ENCODE assay signal across 1 cellular context in the genomic region with DNA sequence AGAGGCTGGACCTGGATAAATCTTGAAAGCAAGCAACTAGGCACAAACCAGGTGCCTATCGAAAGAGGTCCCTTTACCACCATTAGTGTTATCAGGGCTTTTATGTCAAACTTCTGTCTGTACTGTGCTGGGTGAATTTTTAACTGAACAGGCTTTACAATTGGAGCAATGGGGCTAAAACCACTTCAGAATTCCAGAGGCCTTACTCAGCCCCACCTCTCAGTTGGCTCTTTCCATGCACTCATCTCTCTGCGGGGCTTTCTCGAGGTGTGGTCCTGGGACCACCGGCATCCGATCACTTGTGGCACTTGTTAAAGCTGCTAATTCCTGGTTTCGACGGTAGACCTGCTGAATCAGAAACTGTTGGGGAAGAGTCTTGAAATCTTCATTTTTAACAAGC.
TF ChIP-seq lines count a peak whose summit lies in the region.

No MANE protein-coding gene starts in this region.

TF ChIP-seq in IMR-90, 13 proteins besides CTCF, POLR2A, EP300 and RAD21:
- no peak for TF ChIP-seq MXI1 (IDR thresholded peaks at IDR 0.05; ENCODE audit: borderline replicate concordance, low read depth, low read length)
- TF ChIP-seq BHLHE40 (IDR thresholded peaks at IDR 0.05; ENCODE audit: low read depth, low read length), result no peak
- no peak for TF ChIP-seq MAFK (IDR thresholded peaks at IDR 0.05; ENCODE audit: low read depth, low read length)
- no peak for TF ChIP-seq NFE2L2 (IDR thresholded peaks at IDR 0.05; ENCODE audit: low read depth, low read length)
- TF ChIP-seq, protein P1, sequence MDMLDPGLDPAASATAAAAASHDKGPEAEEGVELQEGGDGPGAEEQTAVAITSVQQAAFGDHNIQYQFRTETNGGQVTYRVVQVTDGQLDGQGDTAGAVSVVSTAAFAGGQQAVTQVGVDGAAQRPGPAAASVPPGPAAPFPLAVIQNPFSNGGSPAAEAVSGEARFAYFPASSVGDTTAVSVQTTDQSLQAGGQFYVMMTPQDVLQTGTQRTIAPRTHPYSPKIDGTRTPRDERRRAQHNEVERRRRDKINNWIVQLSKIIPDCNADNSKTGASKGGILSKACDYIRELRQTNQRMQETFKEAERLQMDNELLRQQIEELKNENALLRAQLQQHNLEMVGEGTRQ (IDR thresholded peaks at IDR 0.05; ENCODE audit: low read depth, low read length), result no peak
- no peak for TF ChIP-seq CEBPB (IDR thresholded peaks at IDR 0.05; ENCODE audit: low read depth, low read length)
- no peak for TF ChIP-seq SMC3 (IDR thresholded peaks at IDR 0.05; ENCODE audit: low read depth, low read length)
TF ChIP-seq in IMR-90: peak in this region for 0.
